10 cellular contexts compared by ENCODE assay signal in genomic region chr1:44616991-44617702, GRCh38. TPM values are rescaled to one million over a fixed set of nuclear protein-coding genes. Genes with fewer than 3 reads are reported as not detected.
DNase-seq lines count a peak whose midpoint lies in the region; ATAC-seq and TF ChIP-seq lines count a peak whose summit lies in the region.
"Had no signal": no experiment of that assay in that cellular context is flagged by ENCODE, and none has a peak within 500 bp of the region (broad histone marks: within the 10 kb centered on the region; RNA-seq: fewer than 3 reads in every experiment).

No MANE protein-coding gene starts in this region.

- no peak overlapping the region for H3K56ac ChIP-seq in IMR-90 (ENCODE audit: extremely low read depth, insufficient read depth, low read length)

- dilution Hi-C loops in IMR-90 (cut with HindIII; ENCODE audit: low sequenced_read_pairs, unreplicated experiment): no loop called here

- 0 out of 2 replicates have a peak overlapping the region, but pooled peaks have one; percentile 77 for H2AK5ac ChIP-seq in IMR-90 (ENCODE audit: low read depth, low read length)

- POLR2A ChIA-PET in IMR-90 (lab: Charles Lee; ENCODE audit: unreplicated experiment): no interaction called here

- no TSS peak for BruUV-seq in IMR-90 (replicated peaks; lab: Mats Ljungman, UMichigan)

- H2AFZ ChIP-seq in IMR-90 (replicated peaks; ENCODE audit: low read length, poor library complexity): peak overlapping the region; percentile 86

- in situ Hi-C loops in IMR-90 (cut with MboI; ENCODE audit: low sequenced_read_pairs): no loop called here

- 4% methylated on average over 20 of the region's 63 CpGs; no CpG with 5 or more reads in 1 of the 2 experiments for WGBS in IMR-90 (ENCODE audit: extremely low coverage in 2 of 2, insufficient read length in 1 of 2), 2 experiments

- no peaks in the 10 kb centered on the region for H4K20me1 ChIP-seq in IMR-90 (ENCODE audit: insufficient read depth, low read length)

- H2BK120ac ChIP-seq in IMR-90 (ENCODE audit: low read depth, low read length): peak overlapping the region; percentile 46

- H3K4me2 ChIP-seq in IMR-90 (ENCODE audit: low read depth, low read length): peak overlapping the region; percentile 78

- TF ChIP-seq POLR2A in IMR-90 (IDR thresholded peaks at IDR 0.05; ENCODE audit: low read depth, low read length): no peak

- H3K4me3 ChIP-seq in IMR-90 (ENCODE audit: insufficient read depth, low read depth, low read length) (peak overlapping the region; percentile 38), coronary artery (peak overlapping the region; percentile 64), subcutaneous abdominal adipose tissue (ENCODE audit: low read depth in 1 of 5, low read length in 5 of 5) (peak overlapping the region in 4 of 5 donors; percentile 3 to 44 (median 16))

- H3K27ac ChIP-seq in IMR-90 (ENCODE audit: insufficient read depth, low read length): no peak overlapping the region; the same call in 1 of the 2 replicates
- H3K27ac ChIP-seq in coronary artery: no peak overlapping the region
- no peak overlapping the region for H3K27ac ChIP-seq in subcutaneous abdominal adipose tissue (ENCODE audit: low read depth, low read length)

- H3K27me3 ChIP-seq in IMR-90 (ENCODE audit: control insufficient read depth, insufficient read depth, low read length) (peaks cover 31% of the 10 kb centered on the region), subcutaneous abdominal adipose tissue (ENCODE audit: control insufficient read depth in 5 of 5, insufficient read depth in 4 of 5, low read length in 5 of 5) (peaks cover 0 to 11% (median 4%) of the 10 kb centered on the region in 5 donors)

- H4K5ac ChIP-seq in IMR-90 (ENCODE audit: low read depth, low read length): no peak overlapping the region; the same call in 1 of the 2 replicates

- H3K36me3 ChIP-seq in IMR-90 (ENCODE audit: control insufficient read depth, insufficient read depth, low read length) (no peaks in the 10 kb centered on the region), subcutaneous abdominal adipose tissue (ENCODE audit: control insufficient read depth in 5 of 5, insufficient read depth in 5 of 5, low read length in 5 of 5) (peaks cover 0 to 6% (median 0%) of the 10 kb centered on the region in 5 donors)

- no peaks in the 10 kb centered on the region for H3K79me1 ChIP-seq in IMR-90 (ENCODE audit: low read depth in 1 of 2, low read length in 2 of 2)

- peak overlapping the region; percentile 49 for H2AK9ac ChIP-seq in IMR-90 (replicated peaks; ENCODE audit: low read depth, low read length, poor library complexity)

- CTCF ChIA-PET in IMR-90 (lab: Yijun Ruan, JAX): no interaction called here

- no peak overlapping the region for H2BK15ac ChIP-seq in IMR-90 (ENCODE audit: low read depth, low read length)

- no peaks in the 10 kb centered on the region for H3K9me3 ChIP-seq in IMR-90 (ENCODE audit: control insufficient read depth, insufficient read depth, low read length)
- H3K9me3 ChIP-seq in subcutaneous abdominal adipose tissue (ENCODE audit: control insufficient read depth in 5 of 5, low read length in 5 of 5): no peaks in the 10 kb centered on the region

- no peak overlapping the region for H3K27ac Mint-ChIP-seq in activated T-cell treated with anti-CD3 and anti-CD28 coated beads, Interleukin-2, amount 50 U/mL, for 24 hours
- H3K27ac Mint-ChIP-seq: activated naive CD8-positive, alpha-beta T cell had no signal

- no peak overlapping the region for H3K4me3 Mint-ChIP-seq in activated T-cell treated with anti-CD3 and anti-CD28 coated beads, Interleukin-2, amount 50 U/mL, for 24 hours
- H3K4me3 Mint-ChIP-seq: activated naive CD8-positive, alpha-beta T cell; neural crest cell had no signal

- H3K27me3 Mint-ChIP-seq in activated T-cell treated with anti-CD3 and anti-CD28 coated beads, Interleukin-2, amount 50 U/mL, for 24 hours: no peaks in the 10 kb centered on the region
- H3K27me3 Mint-ChIP-seq: activated naive CD8-positive, alpha-beta T cell had no signal

- H3K9me1 ChIP-seq in IMR-90 (ENCODE audit: insufficient read depth, low read length): peaks cover 15% of the 10 kb centered on the region; the same call in 1 of the 2 replicates

- H3K4me1 ChIP-seq in IMR-90 (ENCODE audit: control insufficient read depth, insufficient read depth, low read length) (peaks cover 22% of the 10 kb centered on the region), subcutaneous abdominal adipose tissue (ENCODE audit: control insufficient read depth in 5 of 5, insufficient read depth in 5 of 5, low read length in 5 of 5) (peaks cover 0 to 10% (median 4%) of the 10 kb centered on the region in 5 donors)

- ATAC-seq in IMR-90 (ENCODE audit: low read depth) (peak; percentile 81), left colon (peak; percentile 37)

- no peak overlapping the region for H2BK5ac ChIP-seq in IMR-90 (ENCODE audit: low read depth, low read length, poor library complexity, severe bottlenecking)

- no peak for TF ChIP-seq RAD21 in IMR-90 (IDR thresholded peaks at IDR 0.05; ENCODE audit: low read length)

- H3K4me1 Mint-ChIP-seq in activated T-cell treated with anti-CD3 and anti-CD28 coated beads, Interleukin-2, amount 50 U/mL, for 24 hours (ENCODE audit: low read depth): no peaks in the 10 kb centered on the region

- no peak overlapping the region for H4K91ac ChIP-seq in IMR-90 (ENCODE audit: insufficient read depth, low read depth, low read length)

- H4K8ac ChIP-seq in IMR-90 (ENCODE audit: low read depth in 2 of 2, low read length in 2 of 2): peak overlapping the region in 1 of 2 experiments; percentile 66; a peak in 2 of 4 replicates

- H3K4ac ChIP-seq in IMR-90 (ENCODE audit: low read depth, low read length): peak overlapping the region; percentile 64

- no peak overlapping the region for H3K23ac ChIP-seq in IMR-90 (ENCODE audit: low read depth, low read length)

- no peak overlapping the region for H3K14ac ChIP-seq in IMR-90 (replicated peaks; ENCODE audit: low read depth, low read length)

- H3K9me3 Mint-ChIP-seq in activated T-cell treated with anti-CD3 and anti-CD28 coated beads, Interleukin-2, amount 50 U/mL, for 24 hours: no peaks in the 10 kb centered on the region
- H3K9me3 Mint-ChIP-seq: neural crest cell had no signal

- no peak overlapping the region for H3K18ac ChIP-seq in IMR-90 (ENCODE audit: low read depth, low read length)

- intact Hi-C loops in IMR-90 (cut with micrococcal nuclease) (no loop called here), left colon (cut with DNase I, micrococcal nuclease) (no loop called here)

- DNase-seq in IMR-90 (peak; percentile 34), coronary artery (ENCODE audit: low spot score) (no peak), left colon (peak in 1 of 2 donors; percentile 30), SIG-M5 treated with dmso at 0.1 percent for 504 hours (lab: John Stamatoyannopoulos, UW; ENCODE audit: unreplicated experiment) (no peak), NCI-H446 (lab: John Stamatoyannopoulos, UW) (no peak), putamen (ENCODE audit: low spot score) (no peak)
- DNase-seq in activated T-cell treated with anti-CD3 and anti-CD28 coated beads, Interleukin-2, amount 50 U/mL, for 24 hours: no peak

- TF ChIP-seq CTCF in IMR-90 (conservative IDR thresholded peaks at IDR 0.05; ENCODE audit: low read depth, low read length) (no peak), coronary artery (IDR thresholded peaks at IDR 0.05) (no peak)

- no peaks in the 10 kb centered on the region for H3K36me3 Mint-ChIP-seq in activated T-cell treated with anti-CD3 and anti-CD28 coated beads, Interleukin-2, amount 50 U/mL, for 24 hours (ENCODE audit: low read depth)
- H3K36me3 Mint-ChIP-seq: activated naive CD8-positive, alpha-beta T cell had no signal

- peak overlapping the region; percentile 57; the same call in 1 of the 2 replicates for H2BK20ac ChIP-seq in IMR-90 (ENCODE audit: low read depth, low read length)

- H3K9ac ChIP-seq in IMR-90 (ENCODE audit: low read depth, low read length) (no peak overlapping the region), subcutaneous abdominal adipose tissue (ENCODE audit: low read length in 5 of 5) (no peak overlapping the region)

TF ChIP-seq in IMR-90, 13 proteins besides CTCF, POLR2A, EP300 and RAD21:
- TF ChIP-seq RCOR1 (IDR thresholded peaks at IDR 0.05; ENCODE audit: insufficient replicate concordance, low read length) (no peak), MAZ (IDR thresholded peaks at IDR 0.05; ENCODE audit: borderline replicate concordance, low read depth, low read length) (peak; percentile 44), USF2 (IDR thresholded peaks at IDR 0.05; ENCODE audit: low read depth, low read length) (no peak), NFE2L2 (IDR thresholded peaks at IDR 0.05; ENCODE audit: low read depth, low read length) (no peak), BHLHE40 (IDR thresholded peaks at IDR 0.05; ENCODE audit: low read depth, low read length) (no peak)
TF ChIP-seq in IMR-90: peak in this region for 1.

RNA-seq across cellular contexts. Expression of gene TMEM53, which starts 57.1 kb away (rescaled TPM):
- total RNA-seq in IMR-90 (2012; rRNA removed): 2.2 and 2.7 TPM in 2 replicates
- polyA plus RNA-seq in IMR-90 (2012; rRNA removed): 6.3 and 8.1 TPM in 2 replicates
- polyA plus RNA-seq in IMR-90 (2012; cell fraction: cytosol; rRNA removed): 6.7 and 9.4 TPM in 2 replicates
- 3.1 and 5.5 TPM in 2 replicates for polyA plus RNA-seq in IMR-90 (2012; cell fraction: nucleus; rRNA removed; ENCODE audit: low replicate concordance)
- total RNA-seq in left colon: 10 to 100 TPM; 31.3 to 35.7 TPM

RNA-seq across cellular contexts. Expression of gene ARMH1, which starts 57.4 kb away (rescaled TPM):
- 0.28 and 0.36 TPM in 2 replicates for total RNA-seq in IMR-90 (2012; rRNA removed)
- polyA plus RNA-seq in IMR-90 (2012; rRNA removed): 0.72 and 1.1 TPM in 2 replicates
- polyA plus RNA-seq in IMR-90 (2012; cell fraction: cytosol; rRNA removed): 0.33 TPM in 1 of 2 replicates, not detected in the other
- polyA plus RNA-seq in IMR-90 (2012; cell fraction: nucleus; rRNA removed; ENCODE audit: low replicate concordance): 15.3 and 21.0 TPM in 2 replicates
- total RNA-seq in left colon: 1 to 10 TPM; 1.1 to 2.3 TPM
